18 cellular contexts compared by ENCODE assay signal in genomic region chr19:33888665-33889064, GRCh38.
DNase-seq lines count a peak whose midpoint lies in the region; ATAC-seq, FAIRE-seq and TF ChIP-seq lines count a peak whose summit lies in the region.
"Had no signal": no experiment of that assay in that cellular context is flagged by ENCODE, and none has a peak within 500 bp of the region (broad histone marks: within the 10 kb centered on the region; RNA-seq: fewer than 3 reads in every experiment).

No MANE protein-coding gene starts in this region.

- ATAC-seq in A549 (no peak), K562 (no peak)

- TF ChIP-seq POLR2A in A549 (IDR thresholded peaks at IDR 0.05; ENCODE audit: low read length) (no peak), K562 (conservative IDR thresholded peaks at IDR 0.05) (no peak), esophagus squamous epithelium (IDR thresholded peaks at IDR 0.05) (no peak)

- H2AFZ ChIP-seq in K562 (ENCODE audit: low read depth, low read length): no peak overlapping the region
- H2AFZ ChIP-seq: GM23248 had no signal

- H3K9me3 ChIP-seq in A549: no peaks in the 10 kb centered on the region
- H3K9me3 ChIP-seq in K562 (replicated peaks; ENCODE audit: control insufficient read depth, insufficient read depth, low read depth, low read length): no peaks in the 10 kb centered on the region
- no peaks in the 10 kb centered on the region for H3K9me3 ChIP-seq in esophagus squamous epithelium

- TF ChIP-seq CTCF in A549 (IDR thresholded peaks at IDR 0.05): no peak
- no peak for TF ChIP-seq CTCF in GM12865 (IDR thresholded peaks at IDR 0.05; ENCODE audit: insufficient read depth, low read depth, low read length, missing control alignments)
- no peak for TF ChIP-seq CTCF in K562 (IDR thresholded peaks at IDR 0.05 in 2 of 3, conservative IDR thresholded peaks at IDR 0.05 in 1 of 3; ENCODE audit: insufficient read depth in 2 of 3, low read depth in 1 of 3, low read length in 3 of 3)
- TF ChIP-seq CTCF in esophagus squamous epithelium (IDR thresholded peaks at IDR 0.05): no peak

- no peak for TF ChIP-seq RAD21 in A549 (conservative IDR thresholded peaks at IDR 0.05 in 1 of 2, IDR thresholded peaks at IDR 0.05 in 1 of 2)
- TF ChIP-seq RAD21 in K562 (CRISPR knock-in tag; conservative IDR thresholded peaks at IDR 0.05 in 1 of 2, IDR thresholded peaks at IDR 0.05 in 1 of 2): no peak

- no peak overlapping the region for H4K5ac ChIP-seq in mesendoderm (ENCODE audit: low read length)

- DNase-seq in A549 (ENCODE audit: low read depth in 1 of 2, low spot score in 1 of 2) (no peak), GM12865 (ENCODE audit: low read depth) (peak; percentile 7), K562 (ENCODE audit: extremely low read depth in 1 of 4, low spot score in 3 of 4) (no peak), mesendoderm (no peak), NCI-H2227 treated with DMSO at 0.1 percent for 48 hours (lab: John Stamatoyannopoulos, UW) (no peak), esophagus squamous epithelium (lab: John Stamatoyannopoulos, UW) (no peak)
- DNase-seq: 8988T; CD4-positive, alpha-beta memory T cell; COR-L47; DMS 273 treated with DMSO at 0.1 percent for 48 hours; DMS79 treated with DMSO at 0.1 percent for 48 hours; GF-D8; GM23248; H7; HCEC 1CT had no signal

- POLR2A ChIA-PET in A549 (lab: Yijun Ruan, JAX): no interaction called here
- POLR2A ChIA-PET in K562 (lab: Yijun Ruan, JAX): no interaction called here

- no peak overlapping the region for H3K56ac ChIP-seq in mesendoderm (ENCODE audit: low read length)

- FAIRE-seq in A549 (lab: Jason Lieb, UNC) (no peak), K562 (lab: Jason Lieb, UNC) (no peak)
- FAIRE-seq: D721Med, GM12892, H1 had no signal

- H2BK120ac ChIP-seq in mesendoderm (ENCODE audit: low read depth, low read length): no peak overlapping the region

- H3K79me1 ChIP-seq in mesendoderm (ENCODE audit: low read length): no peaks in the 10 kb centered on the region

- H3K4me3 ChIP-seq in A549 (no peak overlapping the region), GM12865 (ENCODE audit: low read depth, low read length) (no peak overlapping the region), K562 (no peak overlapping the region), mesendoderm (ENCODE audit: low read length) (no peak overlapping the region), esophagus squamous epithelium (no peak overlapping the region)
- H3K4me3 ChIP-seq: GM23248 had no signal

- in situ Hi-C loops in K562 (cut with MboI): no loop called here

- H2BK15ac ChIP-seq in mesendoderm (replicated peaks; ENCODE audit: low read depth): no peak overlapping the region

- H3K79me2 ChIP-seq in K562 (ENCODE audit: control insufficient read depth, insufficient read depth, low read length): no peaks in the 10 kb centered on the region
- H3K79me2 ChIP-seq in mesendoderm (ENCODE audit: control insufficient read depth, insufficient read depth, low read length): no peaks in the 10 kb centered on the region

- intact Hi-C loops in K562 (cut with micrococcal nuclease): no loop called here
- intact Hi-C loops in esophagus squamous epithelium (cut with DNase I): no loop called here

- 59% methylated on average over 3 of the region's 3 CpGs for WGBS in A549 (ENCODE audit: missing lambda C conversion rate)
- 3% methylated on average over 3 of the region's 3 CpGs for WGBS in K562 (ENCODE audit: insufficient coverage, low coverage, missing lambda C conversion rate)
- WGBS in mesendoderm (ENCODE audit: extremely low coverage, insufficient coverage, low lambda C conversion rate): no CpG with 5 or more reads among the region's 3 CpGs
- 86% methylated on average over 3 of the region's 3 CpGs for WGBS in esophagus squamous epithelium, 2 donors

- no peak overlapping the region for H2AK5ac ChIP-seq in mesendoderm (ENCODE audit: low read length)

- CTCF ChIA-PET in A549 (lab: Yijun Ruan, JAX) (interaction anchor here (0.7 to 1.9 kb wide), 7 partner anchors 14 to 1875 kb away, joined by 3 to 9 read pairs (median 4); no protein-coding TSS in a partner anchor), K562 (lab: Yijun Ruan, JAX; ENCODE audit: low intra/inter-chr PET ratio) (no interaction called here)

- H3K27ac ChIP-seq in A549 (no peak overlapping the region), K562 (ENCODE audit: extremely low read depth, low read depth, low read length) (no peak overlapping the region), mesendoderm (ENCODE audit: low read depth, low read length) (no peak overlapping the region), esophagus squamous epithelium (no peak overlapping the region)
- H3K27ac ChIP-seq: GM23248 had no signal

- no peaks in the 10 kb centered on the region for H3K36me3 ChIP-seq in K562 (ENCODE audit: control insufficient read depth, insufficient read depth, low read length)
- no peaks in the 10 kb centered on the region for H3K36me3 ChIP-seq in mesendoderm (ENCODE audit: control insufficient read depth, insufficient read depth, low read length)
- H3K36me3 ChIP-seq in esophagus squamous epithelium: no peaks in the 10 kb centered on the region

- H3K23ac ChIP-seq in mesendoderm (ENCODE audit: low read length): no peak overlapping the region

- no peak overlapping the region for H3K18ac ChIP-seq in mesendoderm (ENCODE audit: low read length)

- no peaks in the 10 kb centered on the region for H4K20me1 ChIP-seq in K562 (replicated peaks; ENCODE audit: control insufficient read depth, insufficient read depth, low read length)

- H3K4me2 ChIP-seq in A549: no peak overlapping the region
- H3K4me2 ChIP-seq in K562 (ENCODE audit: insufficient read depth, low read length): no peak overlapping the region
- H3K4me2 ChIP-seq in mesendoderm (ENCODE audit: low read length): no peak overlapping the region

- H4K8ac ChIP-seq in mesendoderm (ENCODE audit: low read depth, low read length): no peak overlapping the region

- H3K9ac ChIP-seq in K562 (ENCODE audit: insufficient read depth in 1 of 2, low read depth in 2 of 2, low read length in 2 of 2) (no peak overlapping the region), mesendoderm (ENCODE audit: low read length) (no peak overlapping the region)
- H3K9ac ChIP-seq: GM23248 had no signal

- no peak for TF ChIP-seq EP300 in A549 (IDR thresholded peaks at IDR 0.05)
- TF ChIP-seq EP300 in K562 (IDR thresholded peaks at IDR 0.05; ENCODE audit: low read length): no peak

- no peaks in the 10 kb centered on the region for H3K9me1 ChIP-seq in K562 (ENCODE audit: control insufficient read depth, insufficient read depth, low read length)

- BruUV-seq in K562 (replicated peaks; lab: Mats Ljungman, UMichigan): no TSS peak

- H3K4me1 ChIP-seq in A549 (no peaks in the 10 kb centered on the region), K562 (replicated peaks in 1 of 2; ENCODE audit: control insufficient read depth in 2 of 2, insufficient read depth in 2 of 2, low read length in 2 of 2) (no peaks in the 10 kb centered on the region), mesendoderm (ENCODE audit: control insufficient read depth, low read depth, low read length) (peaks cover 5% of the 10 kb centered on the region), esophagus squamous epithelium (peaks cover 0 to 10% (median 3%) of the 10 kb centered on the region in 3 donors)

- H3K4ac ChIP-seq in mesendoderm (ENCODE audit: low read depth, low read length): no peak overlapping the region

- H3K27me3 ChIP-seq in K562 (ENCODE audit: control insufficient read depth in 2 of 2, insufficient read depth in 2 of 2, low read length in 2 of 2): peaks cover 7 to 32% of the 10 kb centered on the region in 2 experiments; a peak in 3 of 5 replicates
- no peaks in the 10 kb centered on the region for H3K27me3 ChIP-seq in mesendoderm (ENCODE audit: insufficient read depth, low read length, poor library complexity)
- H3K27me3 ChIP-seq in esophagus squamous epithelium: peaks cover 0 to 6% (median 0%) of the 10 kb centered on the region in 4 donors

- H2BK5ac ChIP-seq in mesendoderm (ENCODE audit: low read length): no peak overlapping the region

TF ChIP-seq in A549, 52 proteins besides CTCF, POLR2A, EP300 and RAD21:
- no peak for TF ChIP-seq RNF2 (IDR thresholded peaks at IDR 0.05; ENCODE audit: borderline replicate concordance, low read depth)
- peak; percentile 41 for TF ChIP-seq ZFP36 (IDR thresholded peaks at IDR 0.05; ENCODE audit: borderline replicate concordance, partially characterized antibody)

TF ChIP-seq in K562, 482 proteins besides CTCF, POLR2A, EP300 and RAD21:
- TF ChIP-seq ZFP36 (IDR thresholded peaks at IDR 0.05; ENCODE audit: low read depth, low read length, partially characterized antibody) (no peak), ZFP30 (CRISPR knock-in tag; IDR thresholded peaks at IDR 0.05; ENCODE audit: borderline replicate concordance) (no peak), RBM39 (optimal IDR thresholded peaks at IDR 0.05; ENCODE audit: low read depth, low read length) (no peak), ZNF146 (CRISPR knock-in tag; IDR thresholded peaks at IDR 0.05; ENCODE audit: unreplicated experiment) (no peak), EHMT2 (IDR thresholded peaks at IDR 0.05) (no peak), RCOR1 (IDR thresholded peaks at IDR 0.05; ENCODE audit: borderline replicate concordance in 1 of 2, low read depth in 2 of 2, low read length in 2 of 2) (no peak), PHB (CRISPR knock-in tag; IDR thresholded peaks at IDR 0.05) (no peak), TCF3 (CRISPR knock-in tag; IDR thresholded peaks at IDR 0.05) (no peak), ZNF551 (CRISPR knock-in tag; IDR thresholded peaks at IDR 0.05) (no peak), ZNF589 (CRISPR knock-in tag; IDR thresholded peaks at IDR 0.05; ENCODE audit: low read depth) (no peak), ZEB2 (IDR thresholded peaks at IDR 0.05) (no peak), HES1 (IDR thresholded peaks at IDR 0.05; ENCODE audit: low read depth) (no peak), CGGBP1 (CRISPR knock-in tag; IDR thresholded peaks at IDR 0.05) (no peak), YY1 (IDR thresholded peaks at IDR 0.05; ENCODE audit: borderline replicate concordance in 1 of 3, control insufficient read depth in 1 of 3, extremely low read depth in 1 of 3, insufficient read depth in 3 of 3, insufficient read length in 1 of 3, insufficient replicate concordance in 2 of 3, low read depth in 1 of 3, low read length in 2 of 3) (no peak), BCOR (IDR thresholded peaks at IDR 0.05) (0 out of 2 replicates have a peak, but pooled peaks have one; percentile 11), DDX20 (tag; IDR thresholded peaks at IDR 0.05; ENCODE audit: low read depth) (no peak), RBM25 (IDR thresholded peaks at IDR 0.05; ENCODE audit: low read depth, low read length, severe bottlenecking) (peak; percentile 65)

Comparison
In these comparisons a context has a peak if more than half of its experiments do, and no peak if none do; other contexts are left out.
1. Of the 35 proteins assayed by ChIP-seq in both K562 and A549: peak only in K562: none; only in A549: ZFP36; in both: none; in neither: 34.